Comparison of ENCODE assay signal across 1 cellular context in the genomic region with DNA sequence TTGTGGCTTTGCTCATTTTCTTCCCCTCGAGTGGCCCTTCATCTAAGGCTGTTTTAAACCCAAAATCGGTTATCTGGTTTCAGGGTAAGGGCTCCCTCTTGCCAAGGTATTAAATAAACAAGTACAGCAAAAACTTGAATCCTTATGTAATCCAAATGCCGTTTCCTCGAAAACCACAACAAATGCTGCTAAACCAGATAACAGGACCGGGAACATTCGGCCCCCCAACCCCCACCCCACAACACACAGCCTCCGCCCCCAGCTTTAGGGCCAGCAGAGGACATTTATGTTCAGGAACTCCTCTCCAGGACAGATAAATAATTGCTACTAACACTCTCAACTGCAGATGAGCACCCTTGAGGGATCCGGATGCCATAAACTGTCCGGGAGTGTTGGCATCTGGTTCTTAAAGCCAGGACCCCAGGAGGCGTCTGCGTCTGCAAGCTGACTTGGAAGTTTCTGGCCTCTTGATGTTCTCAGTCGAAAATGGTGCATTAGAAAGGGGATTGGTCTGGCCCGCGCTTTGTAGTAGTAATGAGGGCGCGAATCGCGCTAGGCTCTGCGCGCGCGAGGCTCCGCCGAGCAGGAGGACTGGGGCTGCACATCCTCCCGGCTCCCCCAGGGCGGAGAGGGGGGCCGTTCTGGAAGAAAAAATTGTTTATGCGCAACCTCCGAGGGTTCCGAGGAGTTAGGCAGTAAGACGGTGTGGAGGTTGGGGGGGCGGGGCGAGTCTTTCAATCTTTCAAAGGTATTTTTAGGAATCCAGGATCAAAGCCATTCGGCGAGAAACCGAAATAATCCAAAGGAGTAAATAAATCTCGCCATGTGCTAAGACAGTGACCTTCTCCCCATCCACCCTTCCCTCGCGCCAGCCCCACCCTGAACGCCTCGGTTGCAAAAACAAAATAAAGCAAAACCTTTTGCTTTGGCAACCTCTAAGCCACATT.
TF ChIP-seq lines count a peak whose summit lies in the region.

No MANE protein-coding gene starts in this region.

TF ChIP-seq in K562, 482 proteins besides CTCF, POLR2A, EP300 and RAD21 (continued from another document):
- TF ChIP-seq, protein P1, sequence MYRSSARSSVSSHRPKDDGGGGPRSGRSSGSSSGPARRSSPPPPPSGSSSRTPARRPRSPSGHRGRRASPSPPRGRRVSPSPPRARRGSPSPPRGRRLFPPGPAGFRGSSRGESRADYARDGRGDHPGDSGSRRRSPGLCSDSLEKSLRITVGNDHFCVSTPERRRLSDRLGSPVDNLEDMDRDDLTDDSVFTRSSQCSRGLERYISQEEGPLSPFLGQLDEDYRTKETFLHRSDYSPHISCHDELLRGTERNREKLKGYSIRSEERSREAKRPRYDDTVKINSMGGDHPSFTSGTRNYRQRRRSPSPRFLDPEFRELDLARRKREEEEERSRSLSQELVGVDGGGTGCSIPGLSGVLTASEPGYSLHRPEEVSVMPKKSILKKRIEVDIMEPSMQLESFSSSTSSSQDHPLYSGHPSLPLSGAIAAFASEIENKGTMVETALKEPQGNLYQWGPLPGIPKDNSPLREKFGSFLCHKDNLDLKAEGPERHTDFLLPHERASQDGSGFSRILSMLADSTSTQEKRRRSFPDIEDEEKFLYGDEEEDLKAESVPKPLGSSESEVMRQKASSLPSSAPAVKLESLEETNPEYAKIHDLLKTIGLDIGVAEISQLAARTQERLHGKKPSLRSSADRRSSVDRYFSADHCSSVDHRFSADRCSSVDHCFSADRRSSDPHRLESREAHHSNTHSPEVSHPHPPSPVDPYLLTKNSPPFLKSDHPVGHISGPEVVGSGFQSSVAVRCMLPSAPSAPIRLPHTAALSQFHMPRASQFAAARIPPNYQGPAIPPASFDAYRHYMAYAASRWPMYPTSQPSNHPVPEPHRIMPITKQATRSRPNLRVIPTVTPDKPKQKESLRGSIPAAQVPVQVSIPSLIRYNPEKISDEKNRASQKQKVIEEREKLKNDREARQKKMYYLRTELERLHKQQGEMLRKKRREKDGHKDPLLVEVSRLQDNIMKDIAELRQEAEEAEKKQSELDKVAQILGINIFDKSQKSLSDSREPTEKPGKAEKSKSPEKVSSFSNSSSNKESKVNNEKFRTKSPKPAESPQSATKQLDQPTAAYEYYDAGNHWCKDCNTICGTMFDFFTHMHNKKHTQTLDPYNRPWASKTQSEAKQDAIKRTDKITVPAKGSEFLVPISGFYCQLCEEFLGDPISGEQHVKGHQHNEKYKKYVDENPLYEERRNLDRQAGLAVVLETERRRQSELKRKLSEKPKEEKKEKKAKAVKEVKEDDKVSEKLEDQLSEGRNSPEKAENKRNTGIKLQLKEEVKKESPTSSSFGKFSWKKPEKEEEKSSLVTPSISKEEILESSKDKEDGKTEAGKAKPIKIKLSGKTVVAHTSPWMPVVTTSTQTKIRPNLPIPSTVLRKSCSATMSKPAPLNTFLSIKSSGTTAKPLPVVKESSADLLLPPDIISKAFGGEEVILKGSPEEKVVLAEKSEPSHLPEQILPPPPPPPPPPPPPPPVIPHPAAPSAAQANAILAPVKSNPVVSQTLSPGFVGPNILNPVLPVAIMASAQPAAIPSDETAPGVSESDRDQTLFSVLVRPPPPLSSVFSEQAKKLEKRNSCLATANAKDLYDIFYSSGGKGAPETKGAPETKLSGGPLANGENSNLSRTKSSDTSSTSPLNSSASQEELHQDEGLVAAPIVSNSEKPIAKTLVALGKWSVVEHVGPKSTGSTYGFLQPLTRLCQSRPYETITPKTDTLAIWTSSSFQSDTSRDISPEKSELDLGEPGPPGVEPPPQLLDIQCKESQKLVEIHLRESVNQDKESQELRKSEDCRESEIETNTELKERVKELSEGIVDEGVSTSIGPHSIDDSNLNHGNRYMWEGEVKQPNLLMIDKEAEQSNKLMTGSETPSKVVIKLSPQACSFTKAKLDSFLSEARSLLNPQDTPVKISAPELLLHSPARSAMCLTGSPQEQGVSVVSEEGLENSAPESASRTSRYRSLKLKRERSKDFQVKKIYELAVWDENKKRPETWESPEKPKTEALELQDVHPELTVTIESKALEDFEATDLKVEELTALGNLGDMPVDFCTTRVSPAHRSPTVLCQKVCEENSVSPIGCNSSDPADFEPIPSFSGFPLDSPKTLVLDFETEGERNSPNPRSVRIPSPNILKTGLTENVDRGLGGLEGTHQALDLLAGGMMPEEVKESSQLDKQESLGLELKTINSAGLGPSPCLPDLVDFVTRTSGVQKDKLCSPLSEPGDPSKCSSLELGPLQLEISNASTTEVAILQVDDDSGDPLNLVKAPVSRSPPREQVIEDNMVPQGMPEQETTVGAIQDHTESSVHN (IDR thresholded peaks at IDR 0.05; ENCODE audit: borderline replicate concordance in 1 of 2, low read depth in 1 of 2): peak in 1 of 2 experiments; percentile 65; a peak in 2 of 4 replicates
- TF ChIP-seq ZNF311 (CRISPR knock-in tag; IDR thresholded peaks at IDR 0.05): no peak
- peak; percentile 66; the same call in 1 of the 2 replicates for TF ChIP-seq ZBTB7A (IDR thresholded peaks at IDR 0.05; ENCODE audit: borderline replicate concordance, control insufficient read depth, low read depth, low read length)
- TF ChIP-seq POLR2G (IDR thresholded peaks at IDR 0.05; ENCODE audit: low read depth, low read length): peak; percentile 9; the same call in 1 of the 2 replicates
- TF ChIP-seq ZNF197 (CRISPR knock-in tag; IDR thresholded peaks at IDR 0.05; ENCODE audit: low read depth): no peak
- TF ChIP-seq, protein P2, sequence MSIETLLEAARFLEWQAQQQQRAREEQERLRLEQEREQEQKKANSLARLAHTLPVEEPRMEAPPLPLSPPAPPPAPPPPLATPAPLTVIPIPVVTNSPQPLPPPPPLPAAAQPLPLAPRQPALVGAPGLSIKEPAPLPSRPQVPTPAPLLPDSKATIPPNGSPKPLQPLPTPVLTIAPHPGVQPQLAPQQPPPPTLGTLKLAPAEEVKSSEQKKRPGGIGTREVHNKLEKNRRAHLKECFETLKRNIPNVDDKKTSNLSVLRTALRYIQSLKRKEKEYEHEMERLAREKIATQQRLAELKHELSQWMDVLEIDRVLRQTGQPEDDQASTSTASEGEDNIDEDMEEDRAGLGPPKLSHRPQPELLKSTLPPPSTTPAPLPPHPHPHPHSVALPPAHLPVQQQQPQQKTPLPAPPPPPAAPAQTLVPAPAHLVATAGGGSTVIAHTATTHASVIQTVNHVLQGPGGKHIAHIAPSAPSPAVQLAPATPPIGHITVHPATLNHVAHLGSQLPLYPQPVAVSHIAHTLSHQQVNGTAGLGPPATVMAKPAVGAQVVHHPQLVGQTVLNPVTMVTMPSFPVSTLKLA (conservative IDR thresholded peaks at IDR 0.05): peak in 1 of 2 experiments; percentile 39; a peak in 2 of 4 replicates
- peak; percentile 95 for TF ChIP-seq FOXJ2 (tag; IDR thresholded peaks at IDR 0.05)
- TF ChIP-seq, protein P3, sequence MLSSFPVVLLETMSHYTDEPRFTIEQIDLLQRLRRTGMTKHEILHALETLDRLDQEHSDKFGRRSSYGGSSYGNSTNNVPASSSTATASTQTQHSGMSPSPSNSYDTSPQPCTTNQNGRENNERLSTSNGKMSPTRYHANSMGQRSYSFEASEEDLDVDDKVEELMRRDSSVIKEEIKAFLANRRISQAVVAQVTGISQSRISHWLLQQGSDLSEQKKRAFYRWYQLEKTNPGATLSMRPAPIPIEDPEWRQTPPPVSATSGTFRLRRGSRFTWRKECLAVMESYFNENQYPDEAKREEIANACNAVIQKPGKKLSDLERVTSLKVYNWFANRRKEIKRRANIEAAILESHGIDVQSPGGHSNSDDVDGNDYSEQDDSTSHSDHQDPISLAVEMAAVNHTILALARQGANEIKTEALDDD (IDR thresholded peaks at IDR 0.05): peak; percentile 62
- TF ChIP-seq, protein P4, sequence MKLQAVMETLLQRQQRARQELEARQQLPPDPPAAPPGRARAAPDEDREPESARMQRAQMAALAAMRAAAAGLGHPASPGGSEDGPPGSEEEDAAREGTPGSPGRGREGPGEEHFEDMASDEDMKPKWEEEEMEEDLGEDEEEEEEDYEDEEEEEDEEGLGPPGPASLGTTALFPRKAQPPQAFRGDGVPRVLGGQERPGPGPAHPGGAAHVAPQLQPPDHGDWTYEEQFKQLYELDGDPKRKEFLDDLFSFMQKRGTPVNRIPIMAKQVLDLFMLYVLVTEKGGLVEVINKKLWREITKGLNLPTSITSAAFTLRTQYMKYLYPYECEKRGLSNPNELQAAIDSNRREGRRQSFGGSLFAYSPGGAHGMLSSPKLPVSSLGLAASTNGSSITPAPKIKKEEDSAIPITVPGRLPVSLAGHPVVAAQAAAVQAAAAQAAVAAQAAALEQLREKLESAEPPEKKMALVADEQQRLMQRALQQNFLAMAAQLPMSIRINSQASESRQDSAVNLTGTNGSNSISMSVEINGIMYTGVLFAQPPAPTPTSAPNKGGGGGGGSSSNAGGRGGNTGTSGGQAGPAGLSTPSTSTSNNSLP (IDR thresholded peaks at IDR 0.05; ENCODE audit: borderline replicate concordance, low read depth, low read length): no peak
- TF ChIP-seq FOXM1 (IDR thresholded peaks at IDR 0.05; ENCODE audit: low read depth): peak; percentile 69
- TF ChIP-seq FOXM1 (CRISPR knock-in tag; IDR thresholded peaks at IDR 0.05; ENCODE audit: low read depth): no peak
- peak; percentile 42 for TF ChIP-seq TAF9B (IDR thresholded peaks at IDR 0.05; ENCODE audit: partially characterized antibody)
- TF ChIP-seq, protein P5, sequence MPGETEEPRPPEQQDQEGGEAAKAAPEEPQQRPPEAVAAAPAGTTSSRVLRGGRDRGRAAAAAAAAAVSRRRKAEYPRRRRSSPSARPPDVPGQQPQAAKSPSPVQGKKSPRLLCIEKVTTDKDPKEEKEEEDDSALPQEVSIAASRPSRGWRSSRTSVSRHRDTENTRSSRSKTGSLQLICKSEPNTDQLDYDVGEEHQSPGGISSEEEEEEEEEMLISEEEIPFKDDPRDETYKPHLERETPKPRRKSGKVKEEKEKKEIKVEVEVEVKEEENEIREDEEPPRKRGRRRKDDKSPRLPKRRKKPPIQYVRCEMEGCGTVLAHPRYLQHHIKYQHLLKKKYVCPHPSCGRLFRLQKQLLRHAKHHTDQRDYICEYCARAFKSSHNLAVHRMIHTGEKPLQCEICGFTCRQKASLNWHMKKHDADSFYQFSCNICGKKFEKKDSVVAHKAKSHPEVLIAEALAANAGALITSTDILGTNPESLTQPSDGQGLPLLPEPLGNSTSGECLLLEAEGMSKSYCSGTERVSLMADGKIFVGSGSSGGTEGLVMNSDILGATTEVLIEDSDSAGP (CRISPR knock-in tag; IDR thresholded peaks at IDR 0.05): no peak
- peak; percentile 40; the same call in 1 of the 2 replicates for TF ChIP-seq GABPB1 (CRISPR knock-in tag; IDR thresholded peaks at IDR 0.05)
- TF ChIP-seq CEBPB (tag; IDR thresholded peaks at IDR 0.05): peak; percentile 27; the same call in 1 of the 2 replicates
- TF ChIP-seq ZC3H4 (CRISPR knock-in tag; IDR thresholded peaks at IDR 0.05; ENCODE audit: borderline replicate concordance): no peak
- TF ChIP-seq ZFX (CRISPR knock-in tag; IDR thresholded peaks at IDR 0.05): peak; percentile 55
- no peak for TF ChIP-seq MEIS2 (IDR thresholded peaks at IDR 0.05; ENCODE audit: partially characterized antibody)
- peak; percentile 13; the same call in 1 of the 2 replicates for TF ChIP-seq CTBP1 (IDR thresholded peaks at IDR 0.05; ENCODE audit: borderline replicate concordance)
- peak; percentile 52 for TF ChIP-seq NFIC (IDR thresholded peaks at IDR 0.05)
- no peak for TF ChIP-seq RBM14 (IDR thresholded peaks at IDR 0.05; ENCODE audit: borderline replicate concordance, insufficient read depth, low read depth, low read length)
- TF ChIP-seq SMARCC2 (IDR thresholded peaks at IDR 0.05; ENCODE audit: low read depth): peak; percentile 55; the same call in 1 of the 2 replicates
- TF ChIP-seq CCNT2 (IDR thresholded peaks at IDR 0.05; ENCODE audit: borderline replicate concordance, extremely low read depth, insufficient read length, low read depth, low read length): peak; percentile 82
- TF ChIP-seq KDM1A (IDR thresholded peaks at IDR 0.05): peak; percentile 56 to 72; a peak in 3 of 4 replicates
- peak; percentile 26; the same call in 1 of the 2 replicates for TF ChIP-seq ZNF316 (IDR thresholded peaks at IDR 0.05)
- TF ChIP-seq, protein P6, sequence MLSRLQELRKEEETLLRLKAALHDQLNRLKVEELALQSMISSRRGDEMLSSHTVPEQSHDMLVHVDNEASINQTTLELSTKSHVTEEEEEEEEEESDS (CRISPR knock-in tag; IDR thresholded peaks at IDR 0.05): no peak
